Comparison of ENCODE assay signal across 22 cellular contexts in the genomic region with DNA sequence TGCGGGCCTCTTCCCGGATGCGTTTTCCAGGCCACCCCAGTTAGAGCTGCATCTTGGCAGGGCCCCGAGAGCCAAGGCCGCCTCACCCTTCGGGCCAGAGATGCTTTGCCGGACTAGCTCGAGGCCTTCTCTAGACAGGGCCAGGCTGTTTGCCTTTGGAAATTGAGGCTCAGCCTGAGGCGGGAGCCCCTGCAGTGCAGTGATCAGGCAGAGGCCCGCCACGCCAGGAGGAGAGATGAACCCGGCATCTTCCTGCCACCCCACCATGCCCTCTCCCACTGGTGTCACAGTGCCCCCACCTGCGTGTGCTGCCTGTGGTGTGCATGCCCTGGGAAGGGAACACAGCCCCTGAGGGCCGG. TPM values are rescaled to one million over a fixed set of nuclear protein-coding genes. Genes with fewer than 3 reads are reported as not detected.
"Had no signal": no experiment of that assay in that cellular context is flagged by ENCODE, and none has a peak within 500 bp of the region (broad histone marks: within the 10 kb centered on the region; RNA-seq: fewer than 3 reads in every experiment).

No MANE protein-coding gene starts in this region.

- H3K4me3 Mint-ChIP-seq: endodermal cell; naive thymus-derived CD4-positive, alpha-beta T cell had no signal

- H3K27me3 ChIP-seq: ovary, right atrium auricular region had no signal

- DNase-seq: cerebellar nuclear complex; effector CD4-positive, alpha-beta T cell; erythroblast; foreskin melanocyte; head of caudate nucleus; hippocampal formation; mammary epithelial cell; naive thymus-derived CD4-positive, alpha-beta T cell; ovary; small intestine; stimulated activated CD4-positive, alpha-beta T cell treated with anti-CD3 and anti-CD28 coated beads, Interleukin-12 subunit alpha, Interleukin-12 subunit beta, amount 100 ng/mL, for 4 hours; stimulated activated naive CD4-positive, alpha-beta T cell; tibial artery had no signal

- H3K36me3 ChIP-seq: ovary, right atrium auricular region, tibial artery, upper lobe of right lung had no signal

- H3K4me1 Mint-ChIP-seq: endodermal cell; naive thymus-derived CD4-positive, alpha-beta T cell had no signal

- ATAC-seq: naive thymus-derived CD4-positive, alpha-beta T cell had no signal

- H3K4me1 ChIP-seq: upper lobe of right lung had no signal

- H3K4me3 ChIP-seq: coronary artery, ovary, right atrium auricular region, tibial artery, upper lobe of right lung had no signal

- H3K27ac ChIP-seq: coronary artery, ovary, right atrium auricular region, tibial artery, upper lobe of right lung had no signal

- H3K27ac Mint-ChIP-seq: endodermal cell; naive thymus-derived CD4-positive, alpha-beta T cell had no signal

- H3K9me3 ChIP-seq: ovary, right atrium auricular region, tibial artery, upper lobe of right lung had no signal

RNA-seq across cellular contexts. Expression of a gene that starts 8.9 kb away (rescaled TPM):
- total RNA-seq: dermis microvascular lymphatic vessel endothelial cell; endodermal cell; endothelial cell of umbilical vein; kidney epithelial cell; mammary epithelial cell; mesenteric fat pad; naive thymus-derived CD4-positive, alpha-beta T cell; posterior vena cava; upper lobe of right lung had no signal
- polyA plus RNA-seq: endothelial cell of umbilical vein, ovary had no signal
